13 cellular contexts compared by ENCODE assay signal in genomic region chr14:37623552-37623951, GRCh38. TPM values are rescaled to one million over a fixed set of nuclear protein-coding genes. Genes with fewer than 3 reads are reported as not detected.
DNase-seq lines count a peak whose midpoint lies in the region; ATAC-seq and TF ChIP-seq lines count a peak whose summit lies in the region.
"Had no signal": no experiment of that assay in that cellular context is flagged by ENCODE, and none has a peak within 500 bp of the region (broad histone marks: within the 10 kb centered on the region; RNA-seq: fewer than 3 reads in every experiment).

No MANE protein-coding gene starts in this region.

- no peak for TF ChIP-seq EP300 in stomach (IDR thresholded peaks at IDR 0.05)

- H3K36me3 ChIP-seq in stomach = peaks cover 0 to 17% (median 10%) of the 10 kb centered on the region in 4 donors
- H3K36me3 ChIP-seq: adrenal gland, tibial artery had no signal

- peaks cover 0 to 4% (median 0%) of the 10 kb centered on the region in 3 donors for H3K36me3 Mint-ChIP-seq in immature natural killer cell

- no peak for TF ChIP-seq CTCF in stomach (IDR thresholded peaks at IDR 0.05)

- no peak overlapping the region for H3K4me3 ChIP-seq in stomach
- H3K4me3 ChIP-seq: adrenal gland, tibial artery had no signal

- H3K9me3 Mint-ChIP-seq in immature natural killer cell = peaks cover 6 to 34% (median 21%) of the 10 kb centered on the region in 6 donors

- 33 to 57% (median 49%) methylated on average over 1 of the region's 1 CpG for WGBS in stomach, 5 donors

- peaks cover 0 to 3% (median 0%) of the 10 kb centered on the region in 4 donors for H3K9me3 ChIP-seq in stomach
- H3K9me3 ChIP-seq: adrenal gland had no signal

- no peak overlapping the region for H3K27ac ChIP-seq in stomach
- H3K27ac ChIP-seq: adrenal gland, parathyroid adenoma, tibial artery had no signal

- H3K4me1 Mint-ChIP-seq in immature natural killer cell = no peaks in the 10 kb centered on the region
- H3K4me1 Mint-ChIP-seq: T-helper 17 cell had no signal

- peaks cover 0 to 10% (median 6%) of the 10 kb centered on the region in 4 donors for H3K4me1 ChIP-seq in stomach
- H3K4me1 ChIP-seq: adrenal gland, parathyroid adenoma had no signal

- ATAC-seq in GM21360 (IDR thresholded peaks at IDR 0.05; ENCODE audit: unreplicated experiment) = no peak
- ATAC-seq: T-helper 17 cell had no signal

- no peak overlapping the region for H3K27ac Mint-ChIP-seq in immature natural killer cell
- H3K27ac Mint-ChIP-seq: T-helper 17 cell had no signal

- H3K27me3 Mint-ChIP-seq in immature natural killer cell (ENCODE audit: low read depth in 3 of 3) = peaks cover 1 to 4% (median 2%) of the 10 kb centered on the region in 3 donors

- no peak overlapping the region for H3K4me3 Mint-ChIP-seq in immature natural killer cell
- H3K4me3 Mint-ChIP-seq: T-helper 17 cell had no signal

- peaks cover 0 to 36% (median 9%) of the 10 kb centered on the region in 3 donors for H3K27me3 ChIP-seq in stomach

- intact Hi-C loops in stomach (cut with DNase I; ENCODE audit: low total_unique reads) = no loop called here

- TF ChIP-seq POLR2A in stomach (IDR thresholded peaks at IDR 0.05) = no peak

- DNase-seq in ELR (ENCODE audit: low read depth) = peak; percentile 88
- peak; percentile 42 for DNase-seq in NCI-H2196 (lab: John Stamatoyannopoulos, UW; ENCODE audit: unreplicated experiment)
- peak; percentile 22 for DNase-seq in dedifferentiated amniotic fluid mesenchymal stem cell (ENCODE audit: extremely low spot score)
- DNase-seq in mucosa of gallbladder (ENCODE audit: low spot score) = peak; percentile 35
- DNase-seq in immature natural killer cell = no peak
- DNase-seq in central memory CD4-positive, alpha-beta T cell = no peak
- DNase-seq in stomach = no peak
- DNase-seq: T-helper 17 cell, tibial artery had no signal

RNA-seq across cellular contexts. Expression of gene TTC6, which starts 28.1 kb away (rescaled TPM):
- total RNA-seq in mucosa of gallbladder (2.5 TPM), stomach (100 to 1,000 TPM in 1 of 5 donors, 10 to 100 TPM in 4; 20.6 to 184 (median 22.8) TPM)
- polyA plus RNA-seq in immature natural killer cell (not detected), stomach (1 to 10 TPM in 2 of 3 donors, under 1 TPM in 1; 0.92 to 8.5 (median 8.3) TPM)
- total RNA-seq: adrenal gland, T-helper 17 cell had no signal
- polyA plus RNA-seq: adrenal gland had no signal

RNA-seq across cellular contexts. Expression of gene FOXA1, which starts 28.5 kb away (rescaled TPM):
- total RNA-seq in mucosa of gallbladder (17.3 TPM), stomach (100 to 1,000 TPM in 2 of 5 donors, 10 to 100 TPM in 2, under 1 TPM in 1; 0.58 to 147 (median 70.5) TPM)
- polyA plus RNA-seq in immature natural killer cell (not detected), stomach (10 to 100 TPM; 17.4 to 29.4 (median 24.3) TPM)
- total RNA-seq: fibroblast of villous mesenchyme, T-helper 17 cell had no signal

Comparison
In these comparisons a context has a peak if more than half of its experiments do, and no peak if none do; other contexts are left out.
1. DNase-seq: peak in ELR (single experiment), NCI-H2196 (single experiment), dedifferentiated amniotic fluid mesenchymal stem cell (single experiment) and mucosa of gallbladder (single experiment); none in immature natural killer cell (0 of 3), central memory CD4-positive, alpha-beta T cell (single experiment) and stomach (single experiment).